17 cellular contexts compared by ENCODE assay signal in the genomic region with DNA sequence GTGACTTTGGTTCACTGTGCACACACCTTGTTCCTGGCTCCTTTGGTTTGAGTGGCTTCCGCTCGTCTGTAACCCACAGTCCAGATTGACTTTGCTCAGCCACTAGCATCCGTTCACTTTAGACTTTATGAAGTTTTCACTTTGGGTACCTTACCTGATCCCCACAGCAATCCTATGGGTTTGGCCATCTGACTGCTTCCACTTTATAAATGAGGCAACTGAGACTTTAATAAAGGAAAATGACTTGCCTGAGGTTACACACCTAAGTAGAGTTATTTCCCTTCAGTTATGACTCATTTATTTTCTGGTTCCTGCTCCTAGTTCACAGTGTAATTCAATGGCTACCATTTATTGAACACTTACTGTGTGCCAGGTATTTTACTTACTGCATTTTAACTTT.
DNase-seq lines count a peak whose midpoint lies in the region; ATAC-seq, FAIRE-seq and TF ChIP-seq lines count a peak whose summit lies in the region.
"Had no signal": no experiment of that assay in that cellular context is flagged by ENCODE, and none has a peak within 500 bp of the region (broad histone marks: within the 10 kb centered on the region; RNA-seq: fewer than 3 reads in every experiment).

No MANE protein-coding gene starts in this region.

- POLR2A ChIA-PET in endothelial cell of umbilical vein (lab: Charles Lee) = no interaction called here

- no peak overlapping the region for H3K4me3 ChIP-seq in endothelial cell of umbilical vein (replicated peaks in 1 of 3; ENCODE audit: insufficient read depth in 1 of 3, low read depth in 1 of 3, low read length in 3 of 3)
- H3K4me3 ChIP-seq in testis = no peak overlapping the region
- H3K4me3 ChIP-seq: ascending aorta, SJSA1 had no signal

- H3K79me2 ChIP-seq in endothelial cell of umbilical vein (ENCODE audit: control insufficient read depth, insufficient read depth, low read length) = no peaks in the 10 kb centered on the region

- H3K27ac ChIP-seq in endothelial cell of umbilical vein (ENCODE audit: insufficient read depth, low read depth, low read length) = no peak overlapping the region
- H3K27ac ChIP-seq in testis = no peak overlapping the region
- H3K27ac ChIP-seq: ascending aorta, C4-2B, SJSA1 had no signal

- intact Hi-C loops in endothelial cell of umbilical vein (cut with micrococcal nuclease) = no loop called here
- intact Hi-C loops in testis (cut with DNase I; ENCODE audit: low total_unique reads) = no loop called here

- peaks cover 3% of the 10 kb centered on the region for H3K4me1 ChIP-seq in endothelial cell of umbilical vein (ENCODE audit: control insufficient read depth, extremely low read depth, insufficient read depth, low read length)
- peaks cover 28% of the 10 kb centered on the region for H3K4me1 ChIP-seq in testis

- H3K9ac ChIP-seq in endothelial cell of umbilical vein (replicated peaks; ENCODE audit: extremely low read depth, insufficient read depth, low read length) = no peak overlapping the region

- no peaks in the 10 kb centered on the region for H3K27me3 ChIP-seq in endothelial cell of umbilical vein (ENCODE audit: control insufficient read depth in 2 of 2, insufficient read depth in 2 of 2, low read length in 2 of 2)
- no peaks in the 10 kb centered on the region for H3K27me3 ChIP-seq in testis
- H3K27me3 ChIP-seq: ascending aorta, SJSA1 had no signal

- DNase-seq in endothelial cell of umbilical vein (ENCODE audit: low read depth, low spot score) (no peak), testis (no peak), erythroblast (lab: John Stamatoyannopoulos, UW) (no peak), RCC 7860 (ENCODE audit: low spot score) (no peak)
- DNase-seq: activated B cell treated with CpG ODN at 0.5 μM for 24 hours; activated T-cell treated with anti-CD3 and anti-CD28 coated beads, Interleukin-2, amount 50 U/mL, for 24 hours; effector CD4-positive, alpha-beta T cell; kidney glomerular epithelial cell; NCI-H1694; retina had no signal

- ATAC-seq in GM18517 (IDR thresholded peaks at IDR 0.05; ENCODE audit: unreplicated experiment) (peak; percentile 57), GM21367 (IDR thresholded peaks at IDR 0.05; ENCODE audit: unreplicated experiment) (peak; percentile 46), HG03060 (IDR thresholded peaks at IDR 0.05; ENCODE audit: low read depth, unreplicated experiment) (peak; percentile 57), GM19324 (IDR thresholded peaks at IDR 0.05; ENCODE audit: low FRiP score, unreplicated experiment) (no peak)

- peak; percentile 74 for FAIRE-seq in endothelial cell of umbilical vein (lab: Jason Lieb, UNC)
- FAIRE-seq in RCC 7860 (lab: Jason Lieb, UNC) = no peak

- H3K9me3 ChIP-seq in endothelial cell of umbilical vein (replicated peaks; ENCODE audit: control insufficient read depth, insufficient read depth, low read length) (no peaks in the 10 kb centered on the region), testis (no peaks in the 10 kb centered on the region)
- H3K9me3 ChIP-seq: ascending aorta, SJSA1 had no signal

- no peaks in the 10 kb centered on the region for H3K36me3 ChIP-seq in endothelial cell of umbilical vein (ENCODE audit: control insufficient read depth in 2 of 2, extremely low read depth in 1 of 2, insufficient read depth in 2 of 2, low read length in 2 of 2)
- no peaks in the 10 kb centered on the region for H3K36me3 ChIP-seq in testis (ENCODE audit: low read depth, missing control alignments)
- H3K36me3 ChIP-seq: ascending aorta had no signal

- BruUV-seq in endothelial cell of umbilical vein (replicated peaks; lab: Mats Ljungman, UMichigan) = no TSS peak

- CTCF ChIA-PET in endothelial cell of umbilical vein (lab: Charles Lee) = interaction anchor here (1.0 kb wide), 1 partner anchor 160 kb away, joined by 3 read pairs; no protein-coding TSS in a partner anchor

- no peak overlapping the region for H3K4me2 ChIP-seq in endothelial cell of umbilical vein (ENCODE audit: insufficient read depth, low read length)

- TF ChIP-seq POLR2A in endothelial cell of umbilical vein (IDR thresholded peaks at IDR 0.05; ENCODE audit: low read depth, low read length) = no peak
- no peak for TF ChIP-seq POLR2A in testis (IDR thresholded peaks at IDR 0.05)
- no peak for TF ChIP-seq POLR2A in erythroblast (IDR thresholded peaks at IDR 0.05; ENCODE audit: low read length)

- H3K9me1 ChIP-seq in endothelial cell of umbilical vein (replicated peaks; ENCODE audit: control insufficient read depth, extremely low read depth, insufficient read depth, low read length) = no peaks in the 10 kb centered on the region

- WGBS in testis, 2 donors = 89 to 96% methylated on average over 3 of the region's 3 CpGs

- TF ChIP-seq CTCF in endothelial cell of umbilical vein (IDR thresholded peaks at IDR 0.05; ENCODE audit: extremely low read depth in 1 of 2, insufficient read depth in 1 of 2, low read depth in 1 of 2, low read length in 2 of 2) (no peak), testis (IDR thresholded peaks at IDR 0.05) (no peak)

- no peak overlapping the region for H2AFZ ChIP-seq in endothelial cell of umbilical vein (ENCODE audit: low read depth, low read length)

- no peaks in the 10 kb centered on the region for H4K20me1 ChIP-seq in endothelial cell of umbilical vein (replicated peaks; ENCODE audit: control insufficient read depth, extremely low read depth, insufficient read depth, low read length)

- dilution Hi-C loops in endothelial cell of umbilical vein (cut with MboI; ENCODE audit: extremely low pct_ligation_motif_present, low sequenced_read_pairs) = no loop called here

TF ChIP-seq in endothelial cell of umbilical vein, 7 proteins besides CTCF, POLR2A, EP300 and RAD21:
- TF ChIP-seq JUN (IDR thresholded peaks at IDR 0.05; ENCODE audit: borderline replicate concordance, insufficient read depth, insufficient read length, low read depth) (no peak), EZH2 (IDR thresholded peaks at IDR 0.05; ENCODE audit: borderline replicate concordance, low read depth, low read length, severe bottlenecking) (no peak), POLR2AphosphoS5 (IDR thresholded peaks at IDR 0.05; ENCODE audit: insufficient read depth, low read depth, low read length) (no peak), FOS (IDR thresholded peaks at IDR 0.05; ENCODE audit: borderline replicate concordance, insufficient read depth, low read length) (peak; percentile 41), MYC (IDR thresholded peaks at IDR 0.05; ENCODE audit: low read depth, low read length) (no peak)
